22 cellular contexts compared by ENCODE assay signal in genomic region chr1:228214921-228215662, GRCh38. TPM values are rescaled to one million over a fixed set of nuclear protein-coding genes. Genes with fewer than 3 reads are reported as not detected.
A peak's percentile ranks its signal among the peaks of the same experiment; 100 is the strongest.
DNase-seq lines count a peak whose midpoint lies in the region; ATAC-seq, FAIRE-seq and TF ChIP-seq lines count a peak whose summit lies in the region.
"Had no signal": no experiment of that assay in that cellular context is flagged by ENCODE, and none has a peak within 500 bp of the region (broad histone marks: within the 10 kb centered on the region; RNA-seq: fewer than 3 reads in every experiment).

No MANE protein-coding gene starts in this region.

- no peak overlapping the region for H3K4me2 ChIP-seq in HepG2 (ENCODE audit: low read depth, low read length)

- peaks cover 5% of the 10 kb centered on the region for H3K4me1 Mint-ChIP-seq in activated T-helper 17 cell treated with anti-CD3 and anti-CD28 coated beads, Interleukin-2, amount 50 U/mL, for 72 hours
- H3K4me1 Mint-ChIP-seq in naive thymus-derived CD8-positive, alpha-beta T cell: peaks cover 3 to 18% (median 10%) of the 10 kb centered on the region in 4 donors

- 50% methylated on average over 4 of the region's 23 CpGs for WGBS in HepG2 (ENCODE audit: low lambda C conversion rate)
- no CpG with 5 or more reads among the region's 23 CpGs for WGBS in right lobe of liver (ENCODE audit: insufficient coverage, low coverage, low lambda C conversion rate, missing lambda C conversion rate)

- CTCF ChIA-PET in HepG2 (lab: Yijun Ruan, JAX; ENCODE audit: low intra/inter-chr PET ratio, low total read pairs): interaction anchor here (2.1 kb wide), 1 partner anchor 300 kb away, joined by 10 read pairs; no protein-coding TSS in a partner anchor

- TF ChIP-seq POLR2A in HepG2 (IDR thresholded peaks at IDR 0.05; ENCODE audit: insufficient read depth in 1 of 2, low read depth in 2 of 2, low read length in 2 of 2) (no peak), right lobe of liver (IDR thresholded peaks at IDR 0.05) (no peak)

- TF ChIP-seq CTCF in HepG2 (CRISPR knock-in tag; IDR thresholded peaks at IDR 0.05): no peak
- no peak for TF ChIP-seq CTCF in right lobe of liver (IDR thresholded peaks at IDR 0.05)

- H3K36me3 ChIP-seq in HepG2 (replicated peaks in 1 of 2; ENCODE audit: control insufficient read depth in 1 of 2, insufficient read depth in 2 of 2, low read length in 2 of 2): no peaks in the 10 kb centered on the region
- no peaks in the 10 kb centered on the region for H3K36me3 ChIP-seq in right lobe of liver
- H3K36me3 ChIP-seq: HAP-1 had no signal

- intact Hi-C loops in HepG2 (cut with micrococcal nuclease; ENCODE audit: unreplicated experiment) (no loop called here), right lobe of liver (cut with DNase I) (no loop called here)

- H3K79me2 ChIP-seq in HepG2 (ENCODE audit: insufficient read depth, low read length): no peaks in the 10 kb centered on the region

- FAIRE-seq in HepG2 (lab: Jason Lieb, UNC): no peak
- FAIRE-seq: D721Med, GM19239, kidney had no signal

- H3K9me3 ChIP-seq in HepG2 (ENCODE audit: low read length): no peaks in the 10 kb centered on the region
- H3K9me3 ChIP-seq in right lobe of liver: no peaks in the 10 kb centered on the region
- H3K9me3 ChIP-seq: HAP-1 had no signal

- no peak overlapping the region for H2AFZ ChIP-seq in HepG2 (ENCODE audit: low read length)

- H3K4me3 Mint-ChIP-seq in activated T-helper 17 cell treated with anti-CD3 and anti-CD28 coated beads, Interleukin-2, amount 50 U/mL, for 72 hours: peak overlapping the region; percentile 83
- peak overlapping the region in 9 of 10 donors; percentile 18 to 86 (median 60) for H3K4me3 Mint-ChIP-seq in naive thymus-derived CD8-positive, alpha-beta T cell

- TF ChIP-seq RAD21 in HepG2 (CRISPR knock-in tag; IDR thresholded peaks at IDR 0.05): no peak

- no peak for ATAC-seq in HepG2
- ATAC-seq in right lobe of liver: no peak
- ATAC-seq in activated T-helper 17 cell treated with anti-CD3 and anti-CD28 coated beads, Interleukin-2, amount 50 U/mL, for 72 hours (replicated peaks): no peak
- no peak for ATAC-seq in naive thymus-derived CD8-positive, alpha-beta T cell
- ATAC-seq in HG02973 (IDR thresholded peaks at IDR 0.05; ENCODE audit: unreplicated experiment): no peak
- no peak for ATAC-seq in GM21786 (IDR thresholded peaks at IDR 0.05; ENCODE audit: unreplicated experiment)

- DNase-seq in HepG2 (ENCODE audit: low spot score) (no peak), right lobe of liver (no peak), NCI-H69 (lab: John Stamatoyannopoulos, UW) (no peak)
- DNase-seq in naive thymus-derived CD8-positive, alpha-beta T cell: peak in 1 of 10 donors; percentile 17
- DNase-seq: caudate nucleus; KBM-7; mesendoderm; MV-4-11; NCI-H187; NCI-H345; occipital lobe; stimulated activated CD4-positive, alpha-beta T cell treated with anti-CD3 and anti-CD28 coated beads, Interleukin-2, amount 100 ng/mL, for 24 hours; SW 1271 had no signal

- no peak overlapping the region for H3K4me3 ChIP-seq in HepG2 (replicated peaks in 1 of 3; ENCODE audit: insufficient read depth in 1 of 3, low read depth in 2 of 3, low read length in 3 of 3)
- no peak overlapping the region for H3K4me3 ChIP-seq in right lobe of liver
- H3K4me3 ChIP-seq: HAP-1 had no signal

- H3K27ac ChIP-seq in HepG2 (ENCODE audit: extremely low read length, insufficient read depth, low read length) (no peak overlapping the region), right lobe of liver (no peak overlapping the region)
- H3K27ac ChIP-seq: HL-60, VCaP had no signal

- H3K9me3 Mint-ChIP-seq in activated T-helper 17 cell treated with anti-CD3 and anti-CD28 coated beads, Interleukin-2, amount 50 U/mL, for 72 hours: no peaks in the 10 kb centered on the region
- no peaks in the 10 kb centered on the region for H3K9me3 Mint-ChIP-seq in naive thymus-derived CD8-positive, alpha-beta T cell

- H3K27me3 Mint-ChIP-seq in activated T-helper 17 cell treated with anti-CD3 and anti-CD28 coated beads, Interleukin-2, amount 50 U/mL, for 72 hours: no peaks in the 10 kb centered on the region
- H3K27me3 Mint-ChIP-seq in naive thymus-derived CD8-positive, alpha-beta T cell: no peaks in the 10 kb centered on the region

- H3K36me3 Mint-ChIP-seq in activated T-helper 17 cell treated with anti-CD3 and anti-CD28 coated beads, Interleukin-2, amount 50 U/mL, for 72 hours (ENCODE audit: low read depth): peaks cover 7% of the 10 kb centered on the region
- peaks cover 0 to 31% (median 6%) of the 10 kb centered on the region in 3 donors for H3K36me3 Mint-ChIP-seq in naive thymus-derived CD8-positive, alpha-beta T cell

- H4K20me1 ChIP-seq in HepG2 (ENCODE audit: insufficient read depth, low read length): no peaks in the 10 kb centered on the region

- H3K27me3 ChIP-seq in HepG2 (ENCODE audit: control insufficient read depth in 1 of 2, insufficient read depth in 2 of 2, low read length in 2 of 2): peaks cover 3 to 35% of the 10 kb centered on the region in 2 experiments
- no peaks in the 10 kb centered on the region for H3K27me3 ChIP-seq in right lobe of liver

- no TSS peak for BruUV-seq in HepG2 (replicated peaks; lab: Mats Ljungman, UMichigan)

- H3K9ac ChIP-seq in HepG2 (ENCODE audit: insufficient read depth, low read depth, low read length): no peak overlapping the region

- no peak for TF ChIP-seq EP300 in HepG2 (IDR thresholded peaks at IDR 0.05; ENCODE audit: low read depth in 2 of 2, low read length in 2 of 2)
- TF ChIP-seq EP300 in HepG2 (CRISPR knock-in tag; IDR thresholded peaks at IDR 0.05; ENCODE audit: borderline replicate concordance): no peak

- in situ Hi-C loops in HepG2 (cut with HindIII; ENCODE audit: extremely low pct_ligation_motif_present, low pct_unique_long_range_greater_than_20kb): no loop called here

- POLR2A ChIA-PET in HepG2 (lab: Yijun Ruan, JAX): no interaction called here
- POLR2A ChIA-PET in naive thymus-derived CD8-positive, alpha-beta T cell (lab: Charles Lee): interaction anchor here (1.4 to 2.2 kb wide), 5 partner anchors 9 to 242 kb away, joined by 3 to 13 read pairs (median 6); partner anchors contain the start of gene IBA57

- H3K27ac Mint-ChIP-seq in activated T-helper 17 cell treated with anti-CD3 and anti-CD28 coated beads, Interleukin-2, amount 50 U/mL, for 72 hours: no peak overlapping the region
- peak overlapping the region in 4 of 10 donors; percentile 33 to 82 (median 58) for H3K27ac Mint-ChIP-seq in naive thymus-derived CD8-positive, alpha-beta T cell

- H3K4me1 ChIP-seq in HepG2 (ENCODE audit: insufficient read depth, low read length): no peaks in the 10 kb centered on the region
- peaks cover 0 to 4% (median 0%) of the 10 kb centered on the region in 4 donors for H3K4me1 ChIP-seq in right lobe of liver
- H3K4me1 ChIP-seq: HAP-1 had no signal

RNA-seq across cellular contexts. Expression of gene OBSCN, which starts 7.2 kb away (rescaled TPM):
- 0.08 and 0.20 TPM in 2 replicates for total RNA-seq in HepG2 (2016; rRNA removed; fragmentation: Illumina TruSeq; extraction: Trizol)
- not detected in 2 replicates for total RNA-seq in HepG2 (2016; cell fraction: cytosol; rRNA removed; fragmentation: Illumina TruSeq; extraction: Trizol; ENCODE audit: low read depth)
- total RNA-seq in HepG2 (2016; cell fraction: insoluble cytoplasmic fraction; rRNA removed; fragmentation: Illumina TruSeq; extraction: Trizol): 0.09 and 0.13 TPM in 2 replicates
- total RNA-seq in HepG2 (2016; cell fraction: membrane; rRNA removed; fragmentation: Illumina TruSeq; extraction: Trizol): 0.06 and 0.07 TPM in 2 replicates
- 0.12 TPM in 1 of 2 replicates, not detected in the other for total RNA-seq in HepG2 (2016; cell fraction: nucleus; rRNA removed; fragmentation: Illumina TruSeq; extraction: Trizol)
- polyA plus RNA-seq in HepG2 (2011; rRNA removed): 0.10 and 0.20 TPM in 2 replicates
- 0.03 and 0.07 TPM in 2 replicates for polyA plus RNA-seq in HepG2 (2011; cell fraction: cytosol; rRNA removed)
- polyA plus RNA-seq in HepG2 (2011; cell fraction: nucleus; rRNA removed): 0.58 and 1.1 TPM in 2 replicates
- 0.09 and 0.55 TPM in 2 replicates for polyA plus RNA-seq in HepG2 (2012)
- polyA plus RNA-seq in HepG2 (2016; cell fraction: cytosol; fragmentation: Illumina TruSeq; extraction: Trizol; ENCODE audit: low read depth): not detected in 2 replicates
- 0.08 and 0.10 TPM in 2 replicates for polyA plus RNA-seq in HepG2 (2016; cell fraction: insoluble cytoplasmic fraction; fragmentation: Illumina TruSeq; extraction: Trizol; ENCODE audit: low read depth)
- not detected in 2 replicates for polyA plus RNA-seq in HepG2 (2016; cell fraction: membrane; fragmentation: Illumina TruSeq; extraction: Trizol; ENCODE audit: low read depth)
- polyA plus RNA-seq in HepG2 (2016; cell fraction: nucleus; fragmentation: Illumina TruSeq; extraction: Trizol; ENCODE audit: insufficient read depth, low read depth): 0.14 and 0.32 TPM in 2 replicates
- polyA minus RNA-seq in HepG2 (2011; rRNA and poly(A)+ RNA removed; ENCODE audit: low replicate concordance): 0.24 and 23.5 TPM in 2 replicates
- 0.10 and 0.35 TPM in 2 replicates for polyA minus RNA-seq in HepG2 (2011; cell fraction: cytosol; rRNA and poly(A)+ RNA removed)
- 0.52 and 0.99 TPM in 2 replicates for polyA minus RNA-seq in HepG2 (2011; cell fraction: nucleus; rRNA and poly(A)+ RNA removed)
- 1 to 10 TPM in 5 of 6 experiments, under 1 TPM in 1; 0.43 to 3.5 (median 2.0) TPM for total RNA-seq in right lobe of liver
- 10 to 100 TPM; 10.8 to 60.0 TPM for total RNA-seq in activated T-helper 17 cell treated with anti-CD3 and anti-CD28 coated beads, Interleukin-2, amount 50 U/mL, for 72 hours
- total RNA-seq in naive thymus-derived CD8-positive, alpha-beta T cell: 100 to 1,000 TPM in 1 of 2 experiments, 10 to 100 TPM in 1; 99.3 to 102 TPM
- polyA plus RNA-seq in naive thymus-derived CD8-positive, alpha-beta T cell: 1 to 10 TPM in 2 of 3 donors, under 1 TPM in 1; 0.56 to 4.9 (median 2.4) TPM

RNA-seq across cellular contexts. Expression of gene IBA57, which starts 49.5 kb away (rescaled TPM):
- total RNA-seq in HepG2 (2016; rRNA removed; fragmentation: Illumina TruSeq; extraction: Trizol) (9.7 and 10.2 TPM in 2 replicates), right lobe of liver (1 to 10 TPM; 5.1 to 8.0 (median 6.1) TPM)
- total RNA-seq in HepG2 (2016; cell fraction: cytosol; rRNA removed; fragmentation: Illumina TruSeq; extraction: Trizol; ENCODE audit: low read depth): 0.81 and 1.6 TPM in 2 replicates
- total RNA-seq in HepG2 (2016; cell fraction: insoluble cytoplasmic fraction; rRNA removed; fragmentation: Illumina TruSeq; extraction: Trizol): 8.3 and 9.2 TPM in 2 replicates
- 2.3 and 3.6 TPM in 2 replicates for total RNA-seq in HepG2 (2016; cell fraction: membrane; rRNA removed; fragmentation: Illumina TruSeq; extraction: Trizol)
- total RNA-seq in HepG2 (2016; cell fraction: nucleus; rRNA removed; fragmentation: Illumina TruSeq; extraction: Trizol): 3.8 and 4.7 TPM in 2 replicates
- 2.3 and 4.2 TPM in 2 replicates for polyA plus RNA-seq in HepG2 (2011; rRNA removed)
- 1.7 and 3.8 TPM in 2 replicates for polyA plus RNA-seq in HepG2 (2011; cell fraction: cytosol; rRNA removed)
- polyA plus RNA-seq in HepG2 (2011; cell fraction: nucleus; rRNA removed): 3.6 and 5.6 TPM in 2 replicates
- polyA plus RNA-seq in HepG2 (2012): 2.1 and 2.8 TPM in 2 replicates
- 0.59 and 1.2 TPM in 2 replicates for polyA plus RNA-seq in HepG2 (2016; cell fraction: cytosol; fragmentation: Illumina TruSeq; extraction: Trizol; ENCODE audit: low read depth)
- 7.5 and 7.6 TPM in 2 replicates for polyA plus RNA-seq in HepG2 (2016; cell fraction: insoluble cytoplasmic fraction; fragmentation: Illumina TruSeq; extraction: Trizol; ENCODE audit: low read depth)
- 2.2 and 2.3 TPM in 2 replicates for polyA plus RNA-seq in HepG2 (2016; cell fraction: membrane; fragmentation: Illumina TruSeq; extraction: Trizol; ENCODE audit: low read depth)
- polyA plus RNA-seq in HepG2 (2016; cell fraction: nucleus; fragmentation: Illumina TruSeq; extraction: Trizol; ENCODE audit: insufficient read depth, low read depth): 4.3 and 5.9 TPM in 2 replicates
- polyA minus RNA-seq in HepG2 (2011; rRNA and poly(A)+ RNA removed; ENCODE audit: low replicate concordance): 2.7 and 11.4 TPM in 2 replicates
- polyA minus RNA-seq in HepG2 (2011; cell fraction: cytosol; rRNA and poly(A)+ RNA removed): 3.1 and 4.6 TPM in 2 replicates
- 3.7 and 5.7 TPM in 2 replicates for polyA minus RNA-seq in HepG2 (2011; cell fraction: nucleus; rRNA and poly(A)+ RNA removed)
- total RNA-seq in activated T-helper 17 cell treated with anti-CD3 and anti-CD28 coated beads, Interleukin-2, amount 50 U/mL, for 72 hours: 1 to 10 TPM; 6.6 to 8.8 TPM
- total RNA-seq in naive thymus-derived CD8-positive, alpha-beta T cell: 10 to 100 TPM; 11.0 to 12.3 TPM
- polyA plus RNA-seq in naive thymus-derived CD8-positive, alpha-beta T cell: 1 to 10 TPM; 3.3 to 4.2 (median 3.4) TPM
